ENCODE assay signal across 8 cellular contexts in the genomic region with DNA sequence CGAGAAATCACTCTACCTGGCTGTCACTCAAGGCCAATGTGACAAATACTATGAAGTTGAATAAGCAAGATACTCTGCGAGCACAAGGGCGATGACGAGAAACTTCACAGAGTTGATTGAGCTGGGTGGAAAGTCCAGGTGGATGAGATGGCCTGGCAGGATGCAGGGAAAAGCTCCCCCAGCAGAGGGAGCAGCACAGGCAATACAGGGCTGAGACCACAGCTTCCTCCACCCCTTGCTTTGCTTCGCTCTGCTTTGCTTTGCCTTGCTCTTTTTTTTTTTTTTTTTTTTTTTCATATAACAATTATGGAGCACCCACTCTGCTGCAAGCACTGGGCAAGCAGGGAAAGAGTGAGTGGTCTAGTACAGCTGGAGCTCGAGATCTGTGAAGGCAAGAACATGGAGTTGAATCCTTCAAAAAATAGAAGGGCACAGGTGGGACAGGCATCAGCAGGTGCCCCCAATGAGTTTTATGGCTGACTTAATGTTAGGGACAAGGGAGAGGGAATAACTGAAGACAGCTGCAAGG.
DNase-seq lines count a peak whose midpoint lies in the region; ATAC-seq and TF ChIP-seq lines count a peak whose summit lies in the region.

No MANE protein-coding gene starts in this region.

- intact Hi-C loops in CD14-positive monocyte (cut with micrococcal nuclease): no loop called here
- intact Hi-C loops in uterus (cut with DNase I; ENCODE audit: low total_unique reads): no loop called here

- H3K36me3 Mint-ChIP-seq in CD14-positive monocyte: no peaks in the 10 kb centered on the region
- no peaks in the 10 kb centered on the region for H3K36me3 Mint-ChIP-seq in activated T-cell treated with anti-CD3 and anti-CD28 coated beads, Interleukin-2, amount 50 U/mL, for 24 hours (ENCODE audit: low read depth)

- H4K20me1 ChIP-seq in OCI-LY3 (ENCODE audit: insufficient read depth, low read length): no peaks in the 10 kb centered on the region

- no peak for TF ChIP-seq POLR2A in uterus (IDR thresholded peaks at IDR 0.05)

- H3K27ac ChIP-seq in OCI-LY3 (ENCODE audit: low read length) (no peak overlapping the region), uterus (no peak overlapping the region)

- H3K4me1 ChIP-seq in OCI-LY3 (ENCODE audit: low read length) (peaks cover 19% of the 10 kb centered on the region), uterus (no peaks in the 10 kb centered on the region)

- peak overlapping the region; percentile 22 for H3K4me2 ChIP-seq in OCI-LY3 (ENCODE audit: low read length)

- H3K9ac ChIP-seq in OCI-LY3 (ENCODE audit: low read length): no peak overlapping the region

- no peaks in the 10 kb centered on the region for H3K9me3 Mint-ChIP-seq in CD14-positive monocyte
- no peaks in the 10 kb centered on the region for H3K9me3 Mint-ChIP-seq in activated T-cell treated with anti-CD3 and anti-CD28 coated beads, Interleukin-2, amount 50 U/mL, for 24 hours

- H3K4me1 Mint-ChIP-seq in CD14-positive monocyte: peaks cover 15% of the 10 kb centered on the region
- H3K4me1 Mint-ChIP-seq in activated T-cell treated with anti-CD3 and anti-CD28 coated beads, Interleukin-2, amount 50 U/mL, for 24 hours (ENCODE audit: low read depth): peaks cover 39% of the 10 kb centered on the region

- no peak overlapping the region for H3K4me3 ChIP-seq in OCI-LY3 (ENCODE audit: low read length)
- no peak overlapping the region for H3K4me3 ChIP-seq in fibroblast of the aortic adventitia (ENCODE audit: low read depth, low read length)
- no peak overlapping the region for H3K4me3 ChIP-seq in uterus

- no peaks in the 10 kb centered on the region for H3K79me2 ChIP-seq in OCI-LY3 (ENCODE audit: low read length)

- H3K27me3 ChIP-seq in OCI-LY3 (ENCODE audit: low read depth, low read length): no peaks in the 10 kb centered on the region
- H3K27me3 ChIP-seq in uterus: no peaks in the 10 kb centered on the region

- H3K27me3 Mint-ChIP-seq in CD14-positive monocyte (ENCODE audit: low read depth in 3 of 3): peaks cover 0 to 1% (median 0%) of the 10 kb centered on the region in 3 donors
- H3K27me3 Mint-ChIP-seq in activated T-cell treated with anti-CD3 and anti-CD28 coated beads, Interleukin-2, amount 50 U/mL, for 24 hours: no peaks in the 10 kb centered on the region

- ATAC-seq in GM19035 (IDR thresholded peaks at IDR 0.05; ENCODE audit: unreplicated experiment): peak; percentile 92
- peak; percentile 84 for ATAC-seq in HG03159 (IDR thresholded peaks at IDR 0.05; ENCODE audit: unreplicated experiment)

- H3K36me3 ChIP-seq in OCI-LY3 (replicated peaks; ENCODE audit: low read depth, low read length) (no peaks in the 10 kb centered on the region), uterus (no peaks in the 10 kb centered on the region)

- TF ChIP-seq CTCF in CD14-positive monocyte (IDR thresholded peaks at IDR 0.05) (peak; percentile 79), OCI-LY3 (IDR thresholded peaks at IDR 0.05; ENCODE audit: low read depth, low read length) (peak; percentile 58), fibroblast of the aortic adventitia (IDR thresholded peaks at IDR 0.05; ENCODE audit: insufficient read depth, low read length) (peak; percentile 79), uterus (IDR thresholded peaks at IDR 0.05) (peak in 3 of 4 experiments; percentile 17 to 40 (median 37))

- DNase-seq in CD14-positive monocyte (ENCODE audit: low spot score) (peak; percentile 45), fibroblast of the aortic adventitia (ENCODE audit: low read depth) (peak; percentile 67), pons (ENCODE audit: low spot score) (peak; percentile 38), uterus (peak; percentile 34 to 35)
- peak; percentile 77 for DNase-seq in activated T-cell treated with anti-CD3 and anti-CD28 coated beads, Interleukin-2, amount 50 U/mL, for 24 hours

- no peak overlapping the region for H3K4me3 Mint-ChIP-seq in CD14-positive monocyte
- H3K4me3 Mint-ChIP-seq in activated T-cell treated with anti-CD3 and anti-CD28 coated beads, Interleukin-2, amount 50 U/mL, for 24 hours: peak overlapping the region; percentile 18

- no peak overlapping the region for H2AFZ ChIP-seq in OCI-LY3 (ENCODE audit: low read depth, low read length)

- H3K9me3 ChIP-seq in OCI-LY3 (ENCODE audit: insufficient read depth, low read length) (no peaks in the 10 kb centered on the region), uterus (no peaks in the 10 kb centered on the region)

- peak overlapping the region in 1 of 7 donors; percentile 61 for H3K27ac Mint-ChIP-seq in CD14-positive monocyte
- H3K27ac Mint-ChIP-seq in activated T-cell treated with anti-CD3 and anti-CD28 coated beads, Interleukin-2, amount 50 U/mL, for 24 hours: peak overlapping the region; percentile 64
